12 cellular contexts compared by ENCODE assay signal in genomic region chr21:34429699-34430098, GRCh38. TPM values are rescaled to one million over a fixed set of nuclear protein-coding genes. Genes with fewer than 3 reads are reported as not detected.
DNase-seq lines count a peak whose midpoint lies in the region; ATAC-seq, FAIRE-seq and TF ChIP-seq lines count a peak whose summit lies in the region.
"Not testable (repeated sequence)": the region's sequence is repeated elsewhere in the genome, so short reads cannot be mapped to it uniquely, and the experiment has no call there.
"Had no signal": no experiment of that assay in that cellular context is flagged by ENCODE, and none has a peak within 500 bp of the region (broad histone marks: within the 10 kb centered on the region; RNA-seq: fewer than 3 reads in every experiment).

No MANE protein-coding gene starts in this region.

- not testable (repeated sequence) for H2AFZ ChIP-seq in K562 (ENCODE audit: low read depth, low read length)

- no CpG with 5 or more reads among the region's 5 CpGs for WGBS in A549 (ENCODE audit: missing lambda C conversion rate)
- no CpG with 5 or more reads among the region's 5 CpGs for WGBS in K562 (ENCODE audit: insufficient coverage, low coverage, missing lambda C conversion rate)
- no CpG with 5 or more reads among the region's 5 CpGs for WGBS in psoas muscle, 3 donors

- H3K36me3 ChIP-seq in Panc1 (ENCODE audit: control insufficient read depth, insufficient read depth, low read length); K562 (ENCODE audit: control insufficient read depth, insufficient read depth, low read length); psoas muscle (ENCODE audit: insufficient read depth in 1 of 2, low read depth in 1 of 2): not testable (repeated sequence)

- H3K27ac ChIP-seq in A549; Panc1 (ENCODE audit: low read length); K562 (ENCODE audit: extremely low read depth, low read depth, low read length); psoas muscle: not testable (repeated sequence)

- H3K4me1 ChIP-seq in A549; Panc1 (ENCODE audit: control insufficient read depth, insufficient read depth, low read length); K562 (replicated peaks in 1 of 2; ENCODE audit: control insufficient read depth in 2 of 2, insufficient read depth in 2 of 2, low read length in 2 of 2); psoas muscle: not testable (repeated sequence)

- DNase-seq in A549 (ENCODE audit: low read depth in 1 of 2, low spot score in 1 of 2); H54 (ENCODE audit: insufficient read length, low spot score); Panc1 (ENCODE audit: low read depth, low spot score); K562 (ENCODE audit: extremely low read depth in 1 of 4, low spot score in 3 of 4); Right ventricle myocardium superior; left lobe of liver (ENCODE audit: low spot score); psoas muscle: not testable (repeated sequence)

- not testable (repeated sequence) for H4K20me1 ChIP-seq in K562 (replicated peaks; ENCODE audit: control insufficient read depth, insufficient read depth, low read length)

- not testable (repeated sequence) for H3K9me1 ChIP-seq in K562 (ENCODE audit: control insufficient read depth, insufficient read depth, low read length)

- in situ Hi-C loops in Panc1 (cut with HindIII; ENCODE audit: low pct_unique_long_range_greater_than_20kb, low sequenced_read_pairs); K562 (cut with MboI): not testable (repeated sequence)

- H3K9me3 ChIP-seq in A549; Panc1 (ENCODE audit: control insufficient read depth, insufficient read depth, low read depth, low read length); K562 (replicated peaks; ENCODE audit: control insufficient read depth, insufficient read depth, low read depth, low read length); psoas muscle: not testable (repeated sequence)

- CTCF ChIA-PET in A549 (lab: Yijun Ruan, JAX); Panc1 (lab: Charles Lee); K562 (lab: Yijun Ruan, JAX; ENCODE audit: low intra/inter-chr PET ratio): not testable (repeated sequence)

- not testable (repeated sequence) for H3K4me2 ChIP-seq in A549; K562 (ENCODE audit: insufficient read depth, low read length)

- not testable (repeated sequence) for TF ChIP-seq EP300 in A549 (IDR thresholded peaks at IDR 0.05); K562 (IDR thresholded peaks at IDR 0.05; ENCODE audit: low read length)

- TF ChIP-seq CTCF in A549 (IDR thresholded peaks at IDR 0.05); Panc1 (IDR thresholded peaks at IDR 0.05); K562 (IDR thresholded peaks at IDR 0.05 in 2 of 3, conservative IDR thresholded peaks at IDR 0.05 in 1 of 3; ENCODE audit: insufficient read depth in 2 of 3, low read depth in 1 of 3, low read length in 3 of 3); psoas muscle (IDR thresholded peaks at IDR 0.05): not testable (repeated sequence)

- intact Hi-C loops in Panc1 (cut with micrococcal nuclease; ENCODE audit: unreplicated experiment); K562 (cut with micrococcal nuclease); Right ventricle myocardium superior (cut with DNase I); psoas muscle (cut with DNase I): not testable (repeated sequence)

- ATAC-seq in A549 (peak; percentile 77 to 87), Panc1 (peak; percentile 80), Right ventricle myocardium superior (ENCODE audit: poor library complexity) (peak; percentile 74), left lobe of liver (peak; percentile 91), psoas muscle (peak in 3 of 4 donors; percentile 38 to 62 (median 45))
- ATAC-seq in K562: not testable (repeated sequence)

- not testable (repeated sequence) for H3K79me2 ChIP-seq in K562 (ENCODE audit: control insufficient read depth, insufficient read depth, low read length)

- FAIRE-seq in A549 (lab: Jason Lieb, UNC): not testable (repeated sequence)
- FAIRE-seq in H54 (lab: Jason Lieb, UNC) (peak; percentile 41), K562 (lab: Jason Lieb, UNC) (peak; percentile 6)

- BruUV-seq in Panc1 (replicated peaks; lab: Mats Ljungman, UMichigan); K562 (replicated peaks; lab: Mats Ljungman, UMichigan): not testable (repeated sequence)

- H3K4me3 ChIP-seq in A549; Panc1 (ENCODE audit: low read depth in 2 of 2, low read length in 2 of 2); K562; psoas muscle: not testable (repeated sequence)

- H3K27me3 ChIP-seq in Panc1 (ENCODE audit: control insufficient read depth, insufficient read depth, low read length); K562 (ENCODE audit: control insufficient read depth in 2 of 2, insufficient read depth in 2 of 2, low read length in 2 of 2); psoas muscle (ENCODE audit: insufficient read depth in 3 of 3, low read length in 2 of 3): not testable (repeated sequence)

- not testable (repeated sequence) for TF ChIP-seq POLR2A in A549 (IDR thresholded peaks at IDR 0.05; ENCODE audit: low read length); H54 (IDR thresholded peaks at IDR 0.05; ENCODE audit: low read depth, low read length); K562 (conservative IDR thresholded peaks at IDR 0.05)

- H3K9ac ChIP-seq in K562 (ENCODE audit: insufficient read depth in 1 of 2, low read depth in 2 of 2, low read length in 2 of 2): not testable (repeated sequence)

- POLR2A ChIA-PET in A549 (lab: Yijun Ruan, JAX); Panc1 (lab: Charles Lee); K562 (lab: Yijun Ruan, JAX): not testable (repeated sequence)

- TF ChIP-seq RAD21 in A549 (conservative IDR thresholded peaks at IDR 0.05 in 1 of 2, IDR thresholded peaks at IDR 0.05 in 1 of 2); K562 (CRISPR knock-in tag; conservative IDR thresholded peaks at IDR 0.05 in 1 of 2, IDR thresholded peaks at IDR 0.05 in 1 of 2): not testable (repeated sequence)

RNA-seq across cellular contexts. Expression of gene SMIM34, which starts 5.9 kb away (rescaled TPM):
- not detected in 2 replicates for polyA plus RNA-seq in A549 (2011; rRNA removed)
- not detected in 2 replicates for polyA plus RNA-seq in A549 (2012; cell fraction: cytosol; rRNA removed)
- not detected in 2 replicates for polyA plus RNA-seq in A549 (2012; cell fraction: nucleus; rRNA removed)
- polyA plus RNA-seq in A549 (2017; fragmentation: RNase III; extraction: RNeasy Plus Mini Kit Qiagen cat#74134 plus additional on column Dnase treatment): not detected in 3 replicates
- polyA minus RNA-seq in A549 (2011; rRNA and poly(A)+ RNA removed): not detected in 2 replicates
- not detected for total RNA-seq in Panc1 (2021; ENCODE audit: unreplicated experiment)
- not detected for polyA plus RNA-seq in Panc1 (2012; ENCODE audit: insufficient read length)
- total RNA-seq in K562 (2011; cell fraction: chromatin; rRNA removed; ENCODE audit: low replicate concordance): not detected in 2 replicates
- not detected in 2 replicates for total RNA-seq in K562 (2011; cell fraction: nucleolus; rRNA removed)
- not detected in 2 replicates for total RNA-seq in K562 (2011; cell fraction: nucleoplasm; rRNA removed)
- total RNA-seq in K562 (2014; rRNA removed): not detected in 2 replicates
- not detected in 2 replicates for total RNA-seq in K562 (2014; rRNA removed; fragmentation: Illumina TruSeq; extraction: Trizol)
- total RNA-seq in K562 (2015; rRNA removed; fragmentation: Illumina TruSeq; extraction: Trizol): not detected in 2 replicates
- not detected in 2 replicates for total RNA-seq in K562 (2021)
- not detected in 2 replicates for polyA plus RNA-seq in K562 (2011; rRNA removed)
- not detected in 2 replicates for polyA plus RNA-seq in K562 (2011; cell fraction: cytosol; rRNA removed)
- not detected in 2 replicates for polyA plus RNA-seq in K562 (2011; cell fraction: nucleus; rRNA removed)
- not detected in 2 replicates for polyA plus RNA-seq in K562 (2012)
- not detected in 2 replicates for polyA plus RNA-seq in K562 (2014; fragmentation: Illumina TruSeq; extraction: Trizol)
- not detected for polyA plus RNA-seq in K562 (2014; fragmentation: Nextera tagmentation; extraction: Ambion mirVana)
- polyA plus RNA-seq in K562 (2014; rRNA removed): not detected in 2 replicates
- not detected in 2 replicates for polyA minus RNA-seq in K562 (2011; rRNA and poly(A)+ RNA removed)
- not detected in 2 replicates for polyA minus RNA-seq in K562 (2011; cell fraction: cytosol; rRNA and poly(A)+ RNA removed)
- polyA minus RNA-seq in K562 (2011; cell fraction: nucleus; rRNA and poly(A)+ RNA removed): not detected in 2 replicates
- not detected for total RNA-seq in Right ventricle myocardium superior
- total RNA-seq in left lobe of liver: not detected
- not detected for total RNA-seq in psoas muscle
- polyA plus RNA-seq in psoas muscle: not detected
- total RNA-seq: Caco-2; CD8-positive, alpha-beta memory T cell; GM23248; HFFc6; HT1080 had no signal
- polyA plus RNA-seq: CD8-positive, alpha-beta memory T cell; GM23248 had no signal

RNA-seq across cellular contexts. Expression of gene SMIM11, which starts 54.4 kb away (rescaled TPM):
- polyA plus RNA-seq in A549 (2011; rRNA removed) (17.1 and 22.8 TPM in 2 replicates), A549 (2017; fragmentation: RNase III; extraction: RNeasy Plus Mini Kit Qiagen cat#74134 plus additional on column Dnase treatment) (9.2 to 16.9 TPM (median 11.4 TPM) in 3 replicates), K562 (2011; rRNA removed) (6.1 and 9.2 TPM in 2 replicates), K562 (2014; fragmentation: Illumina TruSeq; extraction: Trizol) (39.8 and 42.6 TPM in 2 replicates), K562 (2014; fragmentation: Nextera tagmentation; extraction: Ambion mirVana) (100 to 1,000 TPM in 1 of 2 experiments, 10 to 100 TPM in 1; 86.3 to 113 TPM), K562 (2014; rRNA removed) (25.5 and 50.4 TPM in 2 replicates), psoas muscle (10 to 100 TPM in 1 of 3 donors, 1 to 10 TPM in 2; 6.5 to 19.8 (median 7.6) TPM)
- 12.7 and 16.2 TPM in 2 replicates for polyA plus RNA-seq in A549 (2012; cell fraction: cytosol; rRNA removed)
- 1.2 and 2.0 TPM in 2 replicates for polyA plus RNA-seq in A549 (2012; cell fraction: nucleus; rRNA removed)
- polyA minus RNA-seq in A549 (2011; rRNA and poly(A)+ RNA removed): 6.2 and 8.2 TPM in 2 replicates
- total RNA-seq in Panc1 (2021; ENCODE audit: unreplicated experiment) (17.1 TPM), K562 (2014; rRNA removed) (11.9 and 39.6 TPM in 2 replicates), K562 (2014; rRNA removed; fragmentation: Illumina TruSeq; extraction: Trizol) (17.7 and 28.5 TPM in 2 replicates), K562 (2015; rRNA removed; fragmentation: Illumina TruSeq; extraction: Trizol) (12.2 and 14.1 TPM in 2 replicates), K562 (2021) (3.9 and 29.5 TPM in 2 replicates), Right ventricle myocardium superior (6.1 TPM), left lobe of liver (2.3 TPM), psoas muscle (10 to 100 TPM; 25.5 to 32.9 (median 30.4) TPM)
- polyA plus RNA-seq in Panc1 (2012; ENCODE audit: insufficient read length): 9.0 TPM
- total RNA-seq in K562 (2011; cell fraction: chromatin; rRNA removed; ENCODE audit: low replicate concordance): 18.4 and 18.7 TPM in 2 replicates
- 4.7 and 11.2 TPM in 2 replicates for total RNA-seq in K562 (2011; cell fraction: nucleolus; rRNA removed)
- 18.9 and 26.6 TPM in 2 replicates for total RNA-seq in K562 (2011; cell fraction: nucleoplasm; rRNA removed)
- 7.9 and 11.5 TPM in 2 replicates for polyA plus RNA-seq in K562 (2011; cell fraction: cytosol; rRNA removed)
- 11.4 and 14.1 TPM in 2 replicates for polyA plus RNA-seq in K562 (2011; cell fraction: nucleus; rRNA removed)
- 0.83 and 9.8 TPM in 2 replicates for polyA plus RNA-seq in K562 (2012)
- 7.9 and 21.9 TPM in 2 replicates for polyA minus RNA-seq in K562 (2011; rRNA and poly(A)+ RNA removed)
- 1.1 and 3.3 TPM in 2 replicates for polyA minus RNA-seq in K562 (2011; cell fraction: cytosol; rRNA and poly(A)+ RNA removed)
- polyA minus RNA-seq in K562 (2011; cell fraction: nucleus; rRNA and poly(A)+ RNA removed): 5.9 and 11.8 TPM in 2 replicates
